In genomic region chr9:89919171-89919681, GRCh38 we compare ENCODE assay signal across 8 cellular contexts.
A peak's percentile ranks its signal among the peaks of the same experiment; 100 is the strongest.
DNase-seq lines count a peak whose midpoint lies in the region; ATAC-seq and TF ChIP-seq lines count a peak whose summit lies in the region.

No MANE protein-coding gene starts in this region.

- H3K27ac ChIP-seq in DND-41 (ENCODE audit: low read length) = no peak overlapping the region

- H3K36me3 Mint-ChIP-seq in activated CD4-positive, alpha-beta T cell treated with anti-CD3 and anti-CD28 coated beads, Interleukin-2, amount 10 ng/mL, durations not matched to agents 24 days and 14 days (ENCODE audit: low read depth) = no peaks in the 10 kb centered on the region

- DNase-seq in DND-41 (no peak), left cardiac atrium (peak; percentile 39), NCI-H1417 treated with DMSO at 0.1 percent for 48 hours (lab: John Stamatoyannopoulos, UW) (no peak), glomerular visceral epithelial cell (ENCODE audit: extremely low spot score) (no peak), midbrain (lab: John Stamatoyannopoulos, UW) (no peak)
- peak; percentile 87 for DNase-seq in activated CD4-positive, alpha-beta T cell treated with anti-CD3 and anti-CD28 coated beads, Interleukin-2, amount 10 ng/mL, durations not matched to agents 24 days and 14 days
- DNase-seq in stimulated activated CD4-positive, alpha-beta T cell treated with anti-CD3 and anti-CD28 coated beads, Interleukin-4, amount 100 ng/mL, for 24 hours = peak; percentile 48

- H3K9ac ChIP-seq in DND-41 (ENCODE audit: low read depth, low read length) = no peak overlapping the region

- no peak for TF ChIP-seq CTCF in DND-41 (IDR thresholded peaks at IDR 0.05; ENCODE audit: borderline replicate concordance, extremely low read depth, low read length, poor library complexity, severe bottlenecking)

- H3K9me3 Mint-ChIP-seq in activated CD4-positive, alpha-beta T cell treated with anti-CD3 and anti-CD28 coated beads, Interleukin-2, amount 10 ng/mL, durations not matched to agents 24 days and 14 days = no peaks in the 10 kb centered on the region

- H3K4me3 ChIP-seq in DND-41 (ENCODE audit: low read depth in 1 of 2, low read length in 2 of 2) = no peak overlapping the region

- no peaks in the 10 kb centered on the region for H3K27me3 ChIP-seq in DND-41 (ENCODE audit: insufficient read depth, low read length, poor library complexity)

- intact Hi-C loops in activated CD4-positive, alpha-beta T cell treated with anti-CD3 and anti-CD28 coated beads, Interleukin-2, amount 10 ng/mL, durations not matched to agents 24 days and 14 days (cut with micrococcal nuclease) = loop anchor here (1.0 kb wide), 2 partner anchors 183 to 316 kb away; no protein-coding TSS in a partner anchor
- intact Hi-C loops in left cardiac atrium (cut with DNase I) = no loop called here

- no peaks in the 10 kb centered on the region for H4K20me1 ChIP-seq in DND-41 (ENCODE audit: insufficient read depth, low read length)

- no peaks in the 10 kb centered on the region for H3K4me1 ChIP-seq in DND-41 (ENCODE audit: insufficient read depth, low read length)

- peaks cover 38% of the 10 kb centered on the region for H3K4me1 Mint-ChIP-seq in activated CD4-positive, alpha-beta T cell treated with anti-CD3 and anti-CD28 coated beads, Interleukin-2, amount 10 ng/mL, durations not matched to agents 24 days and 14 days

- peaks cover 3% of the 10 kb centered on the region for H3K27me3 Mint-ChIP-seq in activated CD4-positive, alpha-beta T cell treated with anti-CD3 and anti-CD28 coated beads, Interleukin-2, amount 10 ng/mL, durations not matched to agents 24 days and 14 days

- TF ChIP-seq RAD21 in Ishikawa (IDR thresholded peaks at IDR 0.05; ENCODE audit: low read depth) = peak; percentile 40; the same call in 1 of the 2 replicates

- H3K4me3 Mint-ChIP-seq in activated CD4-positive, alpha-beta T cell treated with anti-CD3 and anti-CD28 coated beads, Interleukin-2, amount 10 ng/mL, durations not matched to agents 24 days and 14 days = no peak overlapping the region

- no peaks in the 10 kb centered on the region for H3K9me3 ChIP-seq in DND-41 (ENCODE audit: insufficient read depth, low read length, severe bottlenecking)

- TF ChIP-seq EP300 in Ishikawa (IDR thresholded peaks at IDR 0.05; ENCODE audit: borderline replicate concordance) = no peak

- no peak overlapping the region for H3K4me2 ChIP-seq in DND-41 (ENCODE audit: insufficient read depth, low read length)

- H3K36me3 ChIP-seq in DND-41 (ENCODE audit: insufficient read depth, low read length) = no peaks in the 10 kb centered on the region

- H2AFZ ChIP-seq in DND-41 (ENCODE audit: low read depth, low read length) = no peak overlapping the region

- H3K27ac Mint-ChIP-seq in activated CD4-positive, alpha-beta T cell treated with anti-CD3 and anti-CD28 coated beads, Interleukin-2, amount 10 ng/mL, durations not matched to agents 24 days and 14 days = peak overlapping the region; percentile 56

- no peaks in the 10 kb centered on the region for H3K79me2 ChIP-seq in DND-41 (ENCODE audit: insufficient read depth, low read length)

- ATAC-seq in DND-41 (ENCODE audit: insufficient read depth, low read depth) (peak; percentile 31; the same call in 1 of the 3 replicates), left cardiac atrium (peak; percentile 87 to 90)

TF ChIP-seq in Ishikawa, 13 proteins besides CTCF, POLR2A, EP300 and RAD21:
- TF ChIP-seq TCF12 (IDR thresholded peaks at IDR 0.05; ENCODE audit: low read depth) (no peak), MAX (IDR thresholded peaks at IDR 0.05) (no peak), ZBTB7A (IDR thresholded peaks at IDR 0.05; ENCODE audit: low read depth) (no peak), USF1 (IDR thresholded peaks at IDR 0.05) (no peak), CREB1 (IDR thresholded peaks at IDR 0.05; ENCODE audit: low read depth) (no peak), FOXM1 (IDR thresholded peaks at IDR 0.05; ENCODE audit: borderline replicate concordance, low read depth) (no peak)

Comparison
In these comparisons a context has a peak if more than half of its experiments do, and no peak if none do; other contexts are left out.
1. DNase-seq: peak in activated CD4-positive, alpha-beta T cell treated with anti-CD3 and anti-CD28 coated beads, Interleukin-2, amount 10 ng/mL, durations not matched to agents 24 days and 14 days (single experiment), left cardiac atrium (single experiment) and stimulated activated CD4-positive, alpha-beta T cell treated with anti-CD3 and anti-CD28 coated beads, Interleukin-4, amount 100 ng/mL, for 24 hours (single experiment); none in DND-41 (single experiment), NCI-H1417 treated with DMSO at 0.1 percent for 48 hours (single experiment), glomerular visceral epithelial cell (single experiment) and midbrain (single experiment).